1 cellular context compared by ENCODE assay signal in genomic region chr9:92180669-92181181, GRCh38.
A peak's percentile ranks its signal among the peaks of the same experiment; 100 is the strongest.
TF ChIP-seq lines count a peak whose summit lies in the region.

No MANE protein-coding gene starts in this region.

TF ChIP-seq in K562, 482 proteins besides CTCF, POLR2A, EP300 and RAD21 (continued from another document and continues in another):
- TF ChIP-seq, protein P1, sequence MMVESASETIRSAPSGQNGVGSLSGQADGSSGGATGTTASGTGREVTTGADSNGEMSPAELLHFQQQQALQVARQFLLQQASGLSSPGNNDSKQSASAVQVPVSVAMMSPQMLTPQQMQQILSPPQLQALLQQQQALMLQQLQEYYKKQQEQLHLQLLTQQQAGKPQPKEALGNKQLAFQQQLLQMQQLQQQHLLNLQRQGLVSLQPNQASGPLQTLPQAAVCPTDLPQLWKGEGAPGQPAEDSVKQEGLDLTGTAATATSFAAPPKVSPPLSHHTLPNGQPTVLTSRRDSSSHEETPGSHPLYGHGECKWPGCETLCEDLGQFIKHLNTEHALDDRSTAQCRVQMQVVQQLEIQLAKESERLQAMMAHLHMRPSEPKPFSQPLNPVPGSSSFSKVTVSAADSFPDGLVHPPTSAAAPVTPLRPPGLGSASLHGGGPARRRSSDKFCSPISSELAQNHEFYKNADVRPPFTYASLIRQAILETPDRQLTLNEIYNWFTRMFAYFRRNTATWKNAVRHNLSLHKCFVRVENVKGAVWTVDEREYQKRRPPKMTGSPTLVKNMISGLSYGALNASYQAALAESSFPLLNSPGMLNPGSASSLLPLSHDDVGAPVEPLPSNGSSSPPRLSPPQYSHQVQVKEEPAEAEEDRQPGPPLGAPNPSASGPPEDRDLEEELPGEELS (CRISPR knock-in tag; IDR thresholded peaks at IDR 0.05; ENCODE audit: borderline replicate concordance) = no peak
- no peak for TF ChIP-seq PPARD (CRISPR knock-in tag; IDR thresholded peaks at IDR 0.05)
- no peak for TF ChIP-seq RNF2 (IDR thresholded peaks at IDR 0.05)
- TF ChIP-seq ZNF57 (CRISPR knock-in tag; IDR thresholded peaks at IDR 0.05) = no peak
- TF ChIP-seq LCOR (CRISPR knock-in tag; IDR thresholded peaks at IDR 0.05) = no peak
- TF ChIP-seq CREB1 (IDR thresholded peaks at IDR 0.05) = no peak
- no peak; the same call in 1 of the 2 replicates for TF ChIP-seq CREB1 (CRISPR knock-in tag; IDR thresholded peaks at IDR 0.05)
- TF ChIP-seq RCOR1 (IDR thresholded peaks at IDR 0.05; ENCODE audit: borderline replicate concordance in 1 of 2, low read depth in 2 of 2, low read length in 2 of 2) = peak in 1 of 2 experiments; percentile 49; a peak in 1 of 4 replicates
- TF ChIP-seq L3MBTL2 (IDR thresholded peaks at IDR 0.05) = peak; percentile 86
- TF ChIP-seq TCF3 (CRISPR knock-in tag; IDR thresholded peaks at IDR 0.05) = peak; percentile 44; the same call in 1 of the 2 replicates
- TF ChIP-seq, protein P2, sequence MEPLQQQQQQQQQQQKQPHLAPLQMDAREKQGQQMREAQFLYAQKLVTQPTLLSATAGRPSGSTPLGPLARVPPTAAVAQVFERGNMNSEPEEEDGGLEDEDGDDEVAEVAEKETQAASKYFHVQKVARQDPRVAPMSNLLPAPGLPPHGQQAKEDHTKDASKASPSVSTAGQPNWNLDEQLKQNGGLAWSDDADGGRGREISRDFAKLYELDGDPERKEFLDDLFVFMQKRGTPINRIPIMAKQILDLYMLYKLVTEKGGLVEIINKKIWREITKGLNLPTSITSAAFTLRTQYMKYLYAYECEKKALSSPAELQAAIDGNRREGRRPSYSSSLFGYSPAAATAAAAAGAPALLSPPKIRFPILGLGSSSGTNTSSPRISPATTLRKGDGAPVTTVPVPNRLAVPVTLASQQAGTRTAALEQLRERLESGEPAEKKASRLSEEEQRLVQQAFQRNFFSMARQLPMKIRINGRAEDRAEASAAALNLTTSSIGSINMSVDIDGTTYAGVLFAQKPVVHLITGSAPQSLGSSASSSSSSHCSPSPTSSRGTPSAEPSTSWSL (CRISPR knock-in tag; IDR thresholded peaks at IDR 0.05; ENCODE audit: borderline replicate concordance) = no peak
- TF ChIP-seq PML (IDR thresholded peaks at IDR 0.05; ENCODE audit: low read length) = no peak
- TF ChIP-seq, protein P3, sequence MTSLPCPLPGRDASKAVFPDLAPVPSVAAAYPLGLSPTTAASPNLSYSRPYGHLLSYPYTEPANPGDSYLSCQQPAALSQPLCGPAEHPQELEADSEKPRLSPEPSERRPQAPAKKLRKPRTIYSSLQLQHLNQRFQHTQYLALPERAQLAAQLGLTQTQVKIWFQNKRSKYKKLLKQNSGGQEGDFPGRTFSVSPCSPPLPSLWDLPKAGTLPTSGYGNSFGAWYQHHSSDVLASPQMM (CRISPR knock-in tag; IDR thresholded peaks at IDR 0.05) = no peak
- TF ChIP-seq ZFP30 (CRISPR knock-in tag; IDR thresholded peaks at IDR 0.05; ENCODE audit: borderline replicate concordance) = no peak
- TF ChIP-seq GTF3C2 (IDR thresholded peaks at IDR 0.05; ENCODE audit: borderline replicate concordance, extremely low read depth, insufficient read length) = no peak
- no peak for TF ChIP-seq ZBTB43 (CRISPR knock-in tag; IDR thresholded peaks at IDR 0.05)
- TF ChIP-seq E2F3 (CRISPR knock-in tag; IDR thresholded peaks at IDR 0.05) = no peak
- no peak for TF ChIP-seq ZNF551 (CRISPR knock-in tag; IDR thresholded peaks at IDR 0.05)
- no peak for TF ChIP-seq SUPT5H (IDR thresholded peaks at IDR 0.05)
- peak; percentile 71 for TF ChIP-seq ZNF431 (CRISPR knock-in tag; IDR thresholded peaks at IDR 0.05)
- TF ChIP-seq ZBTB34 (CRISPR knock-in tag; IDR thresholded peaks at IDR 0.05) = no peak
- TF ChIP-seq, protein P4, sequence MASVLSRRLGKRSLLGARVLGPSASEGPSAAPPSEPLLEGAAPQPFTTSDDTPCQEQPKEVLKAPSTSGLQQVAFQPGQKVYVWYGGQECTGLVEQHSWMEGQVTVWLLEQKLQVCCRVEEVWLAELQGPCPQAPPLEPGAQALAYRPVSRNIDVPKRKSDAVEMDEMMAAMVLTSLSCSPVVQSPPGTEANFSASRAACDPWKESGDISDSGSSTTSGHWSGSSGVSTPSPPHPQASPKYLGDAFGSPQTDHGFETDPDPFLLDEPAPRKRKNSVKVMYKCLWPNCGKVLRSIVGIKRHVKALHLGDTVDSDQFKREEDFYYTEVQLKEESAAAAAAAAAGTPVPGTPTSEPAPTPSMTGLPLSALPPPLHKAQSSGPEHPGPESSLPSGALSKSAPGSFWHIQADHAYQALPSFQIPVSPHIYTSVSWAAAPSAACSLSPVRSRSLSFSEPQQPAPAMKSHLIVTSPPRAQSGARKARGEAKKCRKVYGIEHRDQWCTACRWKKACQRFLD (CRISPR knock-in tag; IDR thresholded peaks at IDR 0.05) = 0 out of 2 replicates have a peak, but pooled peaks have one; percentile 51
- TF ChIP-seq, protein P5, sequence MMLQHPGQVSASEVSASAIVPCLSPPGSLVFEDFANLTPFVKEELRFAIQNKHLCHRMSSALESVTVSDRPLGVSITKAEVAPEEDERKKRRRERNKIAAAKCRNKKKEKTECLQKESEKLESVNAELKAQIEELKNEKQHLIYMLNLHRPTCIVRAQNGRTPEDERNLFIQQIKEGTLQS (IDR thresholded peaks at IDR 0.05) = peak; percentile 83
- TF ChIP-seq, protein P5 (CRISPR knock-in tag; conservative IDR thresholded peaks at IDR 0.05) = no peak
- peak; percentile 86 for TF ChIP-seq FOSL1 (tag; conservative IDR thresholded peaks at IDR 0.05)
- TF ChIP-seq WHSC1 (IDR thresholded peaks at IDR 0.05; ENCODE audit: low read length) = no peak
- TF ChIP-seq ZNF707 (CRISPR knock-in tag; conservative IDR thresholded peaks at IDR 0.05) = no peak
- TF ChIP-seq, protein P6, sequence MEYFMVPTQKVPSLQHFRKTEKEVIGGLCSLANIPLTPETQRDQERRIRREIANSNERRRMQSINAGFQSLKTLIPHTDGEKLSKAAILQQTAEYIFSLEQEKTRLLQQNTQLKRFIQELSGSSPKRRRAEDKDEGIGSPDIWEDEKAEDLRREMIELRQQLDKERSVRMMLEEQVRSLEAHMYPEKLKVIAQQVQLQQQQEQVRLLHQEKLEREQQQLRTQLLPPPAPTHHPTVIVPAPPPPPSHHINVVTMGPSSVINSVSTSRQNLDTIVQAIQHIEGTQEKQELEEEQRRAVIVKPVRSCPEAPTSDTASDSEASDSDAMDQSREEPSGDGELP (CRISPR knock-in tag; IDR thresholded peaks at IDR 0.05; ENCODE audit: borderline replicate concordance) = peak; percentile 92
- no peak for TF ChIP-seq ZNF239 (CRISPR knock-in tag; IDR thresholded peaks at IDR 0.05)
- TF ChIP-seq SMAD4 (CRISPR knock-in tag; conservative IDR thresholded peaks at IDR 0.05) = peak; percentile 33; the same call in 1 of the 2 replicates
- TF ChIP-seq, protein P7, sequence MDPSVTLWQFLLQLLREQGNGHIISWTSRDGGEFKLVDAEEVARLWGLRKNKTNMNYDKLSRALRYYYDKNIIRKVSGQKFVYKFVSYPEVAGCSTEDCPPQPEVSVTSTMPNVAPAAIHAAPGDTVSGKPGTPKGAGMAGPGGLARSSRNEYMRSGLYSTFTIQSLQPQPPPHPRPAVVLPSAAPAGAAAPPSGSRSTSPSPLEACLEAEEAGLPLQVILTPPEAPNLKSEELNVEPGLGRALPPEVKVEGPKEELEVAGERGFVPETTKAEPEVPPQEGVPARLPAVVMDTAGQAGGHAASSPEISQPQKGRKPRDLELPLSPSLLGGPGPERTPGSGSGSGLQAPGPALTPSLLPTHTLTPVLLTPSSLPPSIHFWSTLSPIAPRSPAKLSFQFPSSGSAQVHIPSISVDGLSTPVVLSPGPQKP (CRISPR knock-in tag; IDR thresholded peaks at IDR 0.05) = no peak
- no peak for TF ChIP-seq ETV1 (tag; conservative IDR thresholded peaks at IDR 0.05; ENCODE audit: low read depth)
- peak in 1 of 2 experiments; percentile 61; a peak in 1 of 3 replicates for TF ChIP-seq CBX3 (IDR thresholded peaks at IDR 0.05; ENCODE audit: borderline replicate concordance in 1 of 2, low read length in 2 of 2)
- TF ChIP-seq ZNF23 (CRISPR knock-in tag; IDR thresholded peaks at IDR 0.05) = no peak
- TF ChIP-seq ZNF124 (CRISPR knock-in tag; IDR thresholded peaks at IDR 0.05) = no peak
- TF ChIP-seq, protein P8, sequence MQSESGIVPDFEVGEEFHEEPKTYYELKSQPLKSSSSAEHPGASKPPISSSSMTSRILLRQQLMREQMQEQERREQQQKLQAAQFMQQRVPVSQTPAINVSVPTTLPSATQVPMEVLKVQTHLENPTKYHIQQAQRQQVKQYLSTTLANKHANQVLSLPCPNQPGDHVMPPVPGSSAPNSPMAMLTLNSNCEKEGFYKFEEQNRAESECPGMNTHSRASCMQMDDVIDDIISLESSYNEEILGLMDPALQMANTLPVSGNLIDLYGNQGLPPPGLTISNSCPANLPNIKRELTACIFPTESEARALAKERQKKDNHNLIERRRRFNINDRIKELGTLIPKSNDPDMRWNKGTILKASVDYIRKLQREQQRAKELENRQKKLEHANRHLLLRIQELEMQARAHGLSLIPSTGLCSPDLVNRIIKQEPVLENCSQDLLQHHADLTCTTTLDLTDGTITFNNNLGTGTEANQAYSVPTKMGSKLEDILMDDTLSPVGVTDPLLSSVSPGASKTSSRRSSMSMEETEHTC (IDR thresholded peaks at IDR 0.05) = no peak
- no peak for TF ChIP-seq HOXB6 (CRISPR knock-in tag; IDR thresholded peaks at IDR 0.05; ENCODE audit: borderline replicate concordance)
- TF ChIP-seq CLOCK (CRISPR knock-in tag; IDR thresholded peaks at IDR 0.05; ENCODE audit: borderline replicate concordance) = no peak
- TF ChIP-seq RFX7 (CRISPR knock-in tag; IDR thresholded peaks at IDR 0.05) = no peak
- no peak for TF ChIP-seq ZNF175 (CRISPR knock-in tag; IDR thresholded peaks at IDR 0.05; ENCODE audit: low read depth)
- TF ChIP-seq, protein P9, sequence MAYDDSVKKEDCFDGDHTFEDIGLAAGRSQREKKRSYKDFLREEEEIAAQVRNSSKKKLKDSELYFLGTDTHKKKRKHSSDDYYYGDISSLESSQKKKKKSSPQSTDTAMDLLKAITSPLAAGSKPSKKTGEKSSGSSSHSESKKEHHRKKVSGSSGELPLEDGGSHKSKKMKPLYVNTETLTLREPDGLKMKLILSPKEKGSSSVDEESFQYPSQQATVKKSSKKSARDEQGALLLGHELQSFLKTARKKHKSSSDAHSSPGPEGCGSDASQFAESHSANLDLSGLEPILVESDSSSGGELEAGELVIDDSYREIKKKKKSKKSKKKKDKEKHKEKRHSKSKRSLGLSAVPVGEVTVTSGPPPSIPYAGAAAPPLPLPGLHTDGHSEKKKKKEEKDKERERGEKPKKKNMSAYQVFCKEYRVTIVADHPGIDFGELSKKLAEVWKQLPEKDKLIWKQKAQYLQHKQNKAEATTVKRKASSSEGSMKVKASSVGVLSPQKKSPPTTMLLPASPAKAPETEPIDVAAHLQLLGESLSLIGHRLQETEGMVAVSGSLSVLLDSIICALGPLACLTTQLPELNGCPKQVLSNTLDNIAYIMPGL (CRISPR knock-in tag; IDR thresholded peaks at IDR 0.05) = no peak
- TF ChIP-seq DDX20 (tag; IDR thresholded peaks at IDR 0.05; ENCODE audit: low read depth) = no peak
